20 cellular contexts compared by ENCODE assay signal in genomic region chr10:66151346-66151745, GRCh38.
DNase-seq lines count a peak whose midpoint lies in the region; ATAC-seq and TF ChIP-seq lines count a peak whose summit lies in the region.
"Had no signal": no experiment of that assay in that cellular context is flagged by ENCODE, and none has a peak within 500 bp of the region (broad histone marks: within the 10 kb centered on the region; RNA-seq: fewer than 3 reads in every experiment).

No MANE protein-coding gene starts in this region.

- no peak overlapping the region for H3K4me3 Mint-ChIP-seq in MCF 10A (ENCODE audit: unreplicated experiment)
- no peak overlapping the region for H3K4me3 Mint-ChIP-seq in activated CD8-positive, alpha-beta T cell treated with anti-CD3 and anti-CD28 coated beads, Interleukin-2, amount 10 ng/mL, durations not matched to agents 7 days and 5 days
- H3K4me3 Mint-ChIP-seq: B cell had no signal

- CTCF ChIA-PET in MCF 10A (lab: Yijun Ruan, JAX), result interaction anchor here (0.6 kb wide), 1 partner anchor 373 kb away, joined by 4 read pairs; no protein-coding TSS in a partner anchor
- CTCF ChIA-PET in activated CD8-positive, alpha-beta T cell treated with anti-CD3 and anti-CD28 coated beads, Interleukin-2, amount 10 ng/mL, durations not matched to agents 7 days and 5 days (lab: Charles Lee), result no interaction called here

- no peaks in the 10 kb centered on the region for H3K27me3 Mint-ChIP-seq in MCF 10A (ENCODE audit: insufficient read depth, unreplicated experiment)
- no peaks in the 10 kb centered on the region for H3K27me3 Mint-ChIP-seq in activated CD8-positive, alpha-beta T cell treated with anti-CD3 and anti-CD28 coated beads, Interleukin-2, amount 10 ng/mL, durations not matched to agents 7 days and 5 days (ENCODE audit: low read depth)
- H3K27me3 Mint-ChIP-seq: B cell had no signal

- H3K4me3 ChIP-seq in breast epithelium (no peak overlapping the region), H7 (ENCODE audit: insufficient read depth, low read depth, low read length) (no peak overlapping the region)
- H3K4me3 ChIP-seq: SJCRH30 had no signal

- H3K4me1 ChIP-seq in breast epithelium, result no peaks in the 10 kb centered on the region
- H3K4me1 ChIP-seq: SJCRH30 had no signal

- no peak for TF ChIP-seq POLR2A in breast epithelium (IDR thresholded peaks at IDR 0.05)

- DNase-seq in MCF 10A (ENCODE audit: unreplicated experiment), result peak; percentile 50
- no peak for DNase-seq in breast epithelium (ENCODE audit: low spot score in 2 of 2)
- DNase-seq in amniotic epithelial cell (ENCODE audit: low read depth), result peak; percentile 18
- peak; percentile 0 for DNase-seq in fibroblast of peridontal ligament (ENCODE audit: extremely low read depth)
- no peak for DNase-seq in HuH-7 (ENCODE audit: low spot score)
- no peak for DNase-seq in HK-2 (ENCODE audit: unreplicated experiment)
- DNase-seq in H7, result no peak
- no peak for DNase-seq in activated CD8-positive, alpha-beta T cell treated with anti-CD3 and anti-CD28 coated beads, Interleukin-2, amount 10 ng/mL, durations not matched to agents 7 days and 5 days
- DNase-seq: GDM1, HCEC 1CT, NCI-H1048, NCI-H1436, NCI-H2029, NCI-H345, NCI-H524 treated with DMSO at 0.1 percent for 48 hours, SJCRH30 had no signal

- H3K9me3 Mint-ChIP-seq in MCF 10A (ENCODE audit: unreplicated experiment), result no peaks in the 10 kb centered on the region
- H3K9me3 Mint-ChIP-seq in activated CD8-positive, alpha-beta T cell treated with anti-CD3 and anti-CD28 coated beads, Interleukin-2, amount 10 ng/mL, durations not matched to agents 7 days and 5 days (ENCODE audit: insufficient read depth), result no peaks in the 10 kb centered on the region

- no peak for ATAC-seq in activated CD8-positive, alpha-beta T cell treated with anti-CD3 and anti-CD28 coated beads, Interleukin-2, amount 10 ng/mL, durations not matched to agents 7 days and 5 days
- ATAC-seq: HepG2 had no signal

- no peak overlapping the region for H3K27ac ChIP-seq in breast epithelium
- H3K27ac ChIP-seq: 22Rv1, KMS-11, SJCRH30 had no signal

- H3K36me3 ChIP-seq in breast epithelium, result no peaks in the 10 kb centered on the region
- H3K36me3 ChIP-seq in H7 (replicated peaks; ENCODE audit: control insufficient read depth, insufficient read depth, low read length), result no peaks in the 10 kb centered on the region
- H3K36me3 ChIP-seq: SJCRH30 had no signal

- no peaks in the 10 kb centered on the region for H3K36me3 Mint-ChIP-seq in MCF 10A (ENCODE audit: insufficient read depth, unreplicated experiment)
- H3K36me3 Mint-ChIP-seq in activated CD8-positive, alpha-beta T cell treated with anti-CD3 and anti-CD28 coated beads, Interleukin-2, amount 10 ng/mL, durations not matched to agents 7 days and 5 days (ENCODE audit: low read depth), result no peaks in the 10 kb centered on the region

- peaks cover 8% of the 10 kb centered on the region for H3K4me1 Mint-ChIP-seq in MCF 10A (ENCODE audit: insufficient read depth, unreplicated experiment)
- no peaks in the 10 kb centered on the region for H3K4me1 Mint-ChIP-seq in activated CD8-positive, alpha-beta T cell treated with anti-CD3 and anti-CD28 coated beads, Interleukin-2, amount 10 ng/mL, durations not matched to agents 7 days and 5 days (ENCODE audit: low read depth)
- H3K4me1 Mint-ChIP-seq: B cell had no signal

- H3K9me3 ChIP-seq in breast epithelium, result no peaks in the 10 kb centered on the region
- H3K9me3 ChIP-seq: SJCRH30 had no signal

- intact Hi-C loops in MCF 10A (cut with micrococcal nuclease) (no loop called here), breast epithelium (cut with DNase I; ENCODE audit: low total_unique reads) (no loop called here)

- H3K27me3 ChIP-seq in breast epithelium (no peaks in the 10 kb centered on the region), H7 (ENCODE audit: control insufficient read depth, insufficient read depth, low read length) (no peaks in the 10 kb centered on the region)
- H3K27me3 ChIP-seq: SJCRH30 had no signal

- TF ChIP-seq CTCF in MCF 10A (IDR thresholded peaks at IDR 0.05; ENCODE audit: unreplicated experiment), result no peak
- TF ChIP-seq CTCF in breast epithelium (IDR thresholded peaks at IDR 0.05), result no peak

- no peak overlapping the region for H3K27ac Mint-ChIP-seq in MCF 10A (ENCODE audit: low read depth, unreplicated experiment)
- H3K27ac Mint-ChIP-seq in activated CD8-positive, alpha-beta T cell treated with anti-CD3 and anti-CD28 coated beads, Interleukin-2, amount 10 ng/mL, durations not matched to agents 7 days and 5 days, result no peak overlapping the region
- H3K27ac Mint-ChIP-seq: B cell had no signal

- no TSS peak for BruUV-seq in MCF 10A (replicated peaks; lab: Mats Ljungman, UMichigan)

- POLR2A ChIA-PET in MCF 10A (lab: Yijun Ruan, JAX), result interaction anchor here (0.6 to 1.0 kb wide), 2 partner anchors 9 to 133 kb away, joined by 3 read pairs; no protein-coding TSS in a partner anchor
- POLR2A ChIA-PET in activated CD8-positive, alpha-beta T cell treated with anti-CD3 and anti-CD28 coated beads, Interleukin-2, amount 10 ng/mL, durations not matched to agents 7 days and 5 days (lab: Charles Lee), result no interaction called here

Comparison
In these comparisons a context has a peak if more than half of its experiments do, and no peak if none do; other contexts are left out.
1. DNase-seq: peak in MCF 10A (single experiment), amniotic epithelial cell (single experiment) and fibroblast of peridontal ligament (single experiment); none in breast epithelium (0 of 2), HuH-7 (single experiment), HK-2 (single experiment), H7 (single experiment) and activated CD8-positive, alpha-beta T cell treated with anti-CD3 and anti-CD28 coated beads, Interleukin-2, amount 10 ng/mL, durations not matched to agents 7 days and 5 days (single experiment).